In the genomic region with DNA sequence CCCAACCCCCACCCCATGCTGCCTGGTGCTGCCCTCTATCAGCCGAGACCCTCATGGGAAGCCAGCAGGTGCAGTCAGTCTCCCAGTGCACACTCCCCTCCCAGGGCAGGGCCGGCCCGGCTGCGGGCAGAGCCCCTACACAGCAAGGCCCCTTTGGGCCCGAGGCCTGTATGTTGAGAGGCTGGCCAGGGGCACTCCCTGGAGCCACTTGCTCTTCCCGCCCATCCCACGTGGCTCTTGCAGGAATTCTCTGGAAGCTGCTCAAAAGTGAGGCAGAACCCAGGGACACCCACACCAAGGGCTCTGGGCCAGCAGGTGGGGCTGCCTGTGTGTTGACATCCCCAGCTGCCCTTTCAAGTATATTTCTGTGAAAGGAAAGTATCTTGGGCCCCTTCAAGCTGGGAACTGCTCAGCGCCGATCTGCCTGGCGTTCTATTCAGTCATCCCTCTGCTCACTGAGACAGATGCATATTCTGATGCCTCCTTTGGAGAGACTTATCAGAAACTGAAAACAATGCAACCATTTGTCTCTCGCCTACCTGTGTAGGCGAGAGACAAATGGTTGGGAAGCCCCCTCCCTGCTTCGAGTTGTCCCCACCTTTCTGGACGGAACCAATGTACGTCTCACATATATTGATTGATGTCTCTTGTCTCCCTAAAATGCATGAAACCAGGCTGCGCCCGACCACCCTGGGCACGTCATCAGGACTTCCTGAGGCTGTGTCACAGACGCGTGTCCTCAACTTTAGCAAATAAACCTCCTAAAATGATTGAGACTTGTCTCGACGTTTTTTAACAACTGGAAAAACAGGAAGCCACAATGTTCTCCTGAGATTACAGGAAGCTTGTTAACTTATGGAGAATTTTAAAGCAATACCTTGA, we compare ENCODE assay signal across 11 cellular contexts. TPM values are rescaled to one million over a fixed set of nuclear protein-coding genes. Genes with fewer than 3 reads are reported as not detected.
DNase-seq lines count a peak whose midpoint lies in the region; ATAC-seq and TF ChIP-seq lines count a peak whose summit lies in the region.
"Had no signal": no experiment of that assay in that cellular context is flagged by ENCODE, and none has a peak within 500 bp of the region (broad histone marks: within the 10 kb centered on the region; RNA-seq: fewer than 3 reads in every experiment).

No MANE protein-coding gene starts in this region.

- H3K36me3 Mint-ChIP-seq in glutamatergic neuron (ENCODE audit: unreplicated experiment): no peaks in the 10 kb centered on the region

- H3K27ac Mint-ChIP-seq in glutamatergic neuron (ENCODE audit: unreplicated experiment): peak overlapping the region; percentile 34

- ATAC-seq in GM19324 (IDR thresholded peaks at IDR 0.05; ENCODE audit: low FRiP score, unreplicated experiment): no peak

- no peak for TF ChIP-seq EP300 in Ishikawa (IDR thresholded peaks at IDR 0.05; ENCODE audit: borderline replicate concordance)

- TF ChIP-seq RAD21 in Ishikawa (IDR thresholded peaks at IDR 0.05; ENCODE audit: low read depth): no peak

- peaks cover 8% of the 10 kb centered on the region for H3K4me1 Mint-ChIP-seq in glutamatergic neuron (ENCODE audit: low read depth, unreplicated experiment)

- peak; percentile 76 for DNase-seq in activated CD8-positive, alpha-beta memory T cell treated with anti-CD3 and anti-CD28 coated beads, Interleukin-2, amount 50 U/mL, for 1 hour (ENCODE audit: extremely low read depth)
- DNase-seq in glutamatergic neuron (no peak), cerebellum (ENCODE audit: low spot score) (no peak), SIG-M5 (lab: John Stamatoyannopoulos, UW) (no peak)
- DNase-seq in stimulated activated CD8-positive, alpha-beta memory T cell treated with anti-CD3 and anti-CD28 coated beads, Interleukin-7, amount 100 ng/mL, for 4 hours (ENCODE audit: low read depth in 2 of 2): peak; percentile 21 to 41
- DNase-seq: dorsolateral prefrontal cortex, ovary, uterus had no signal

- H3K27me3 Mint-ChIP-seq in glutamatergic neuron (ENCODE audit: unreplicated experiment): peaks cover 9% of the 10 kb centered on the region

- peak overlapping the region; percentile 36 for H3K4me3 Mint-ChIP-seq in glutamatergic neuron (ENCODE audit: unreplicated experiment)

- H3K9me3 Mint-ChIP-seq in glutamatergic neuron (ENCODE audit: unreplicated experiment): peaks cover 12% of the 10 kb centered on the region

- no peak for TF ChIP-seq CTCF in glutamatergic neuron (IDR thresholded peaks at IDR 0.05; ENCODE audit: partially characterized antibody, unreplicated experiment)

TF ChIP-seq in Ishikawa, 13 proteins besides CTCF, POLR2A, EP300 and RAD21:
- TF ChIP-seq TCF12 (IDR thresholded peaks at IDR 0.05; ENCODE audit: low read depth) (no peak), TAF1 (IDR thresholded peaks at IDR 0.05; ENCODE audit: low read depth) (no peak), EGR1 (IDR thresholded peaks at IDR 0.05) (no peak), CREB1 (IDR thresholded peaks at IDR 0.05; ENCODE audit: low read depth) (no peak), CEBPB (IDR thresholded peaks at IDR 0.05) (no peak), NFIC (IDR thresholded peaks at IDR 0.05) (no peak), TEAD4 (IDR thresholded peaks at IDR 0.05) (no peak)
- TF ChIP-seq, protein P1, sequence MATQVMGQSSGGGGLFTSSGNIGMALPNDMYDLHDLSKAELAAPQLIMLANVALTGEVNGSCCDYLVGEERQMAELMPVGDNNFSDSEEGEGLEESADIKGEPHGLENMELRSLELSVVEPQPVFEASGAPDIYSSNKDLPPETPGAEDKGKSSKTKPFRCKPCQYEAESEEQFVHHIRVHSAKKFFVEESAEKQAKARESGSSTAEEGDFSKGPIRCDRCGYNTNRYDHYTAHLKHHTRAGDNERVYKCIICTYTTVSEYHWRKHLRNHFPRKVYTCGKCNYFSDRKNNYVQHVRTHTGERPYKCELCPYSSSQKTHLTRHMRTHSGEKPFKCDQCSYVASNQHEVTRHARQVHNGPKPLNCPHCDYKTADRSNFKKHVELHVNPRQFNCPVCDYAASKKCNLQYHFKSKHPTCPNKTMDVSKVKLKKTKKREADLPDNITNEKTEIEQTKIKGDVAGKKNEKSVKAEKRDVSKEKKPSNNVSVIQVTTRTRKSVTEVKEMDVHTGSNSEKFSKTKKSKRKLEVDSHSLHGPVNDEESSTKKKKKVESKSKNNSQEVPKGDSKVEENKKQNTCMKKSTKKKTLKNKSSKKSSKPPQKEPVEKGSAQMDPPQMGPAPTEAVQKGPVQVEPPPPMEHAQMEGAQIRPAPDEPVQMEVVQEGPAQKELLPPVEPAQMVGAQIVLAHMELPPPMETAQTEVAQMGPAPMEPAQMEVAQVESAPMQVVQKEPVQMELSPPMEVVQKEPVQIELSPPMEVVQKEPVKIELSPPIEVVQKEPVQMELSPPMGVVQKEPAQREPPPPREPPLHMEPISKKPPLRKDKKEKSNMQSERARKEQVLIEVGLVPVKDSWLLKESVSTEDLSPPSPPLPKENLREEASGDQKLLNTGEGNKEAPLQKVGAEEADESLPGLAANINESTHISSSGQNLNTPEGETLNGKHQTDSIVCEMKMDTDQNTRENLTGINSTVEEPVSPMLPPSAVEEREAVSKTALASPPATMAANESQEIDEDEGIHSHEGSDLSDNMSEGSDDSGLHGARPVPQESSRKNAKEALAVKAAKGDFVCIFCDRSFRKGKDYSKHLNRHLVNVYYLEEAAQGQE (IDR thresholded peaks at IDR 0.05; ENCODE audit: low read depth): no peak
- TF ChIP-seq, protein P2, sequence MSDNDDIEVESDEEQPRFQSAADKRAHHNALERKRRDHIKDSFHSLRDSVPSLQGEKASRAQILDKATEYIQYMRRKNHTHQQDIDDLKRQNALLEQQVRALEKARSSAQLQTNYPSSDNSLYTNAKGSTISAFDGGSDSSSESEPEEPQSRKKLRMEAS (IDR thresholded peaks at IDR 0.05): peak; percentile 51; the same call in 1 of the 2 replicates
- TF ChIP-seq, protein P3, sequence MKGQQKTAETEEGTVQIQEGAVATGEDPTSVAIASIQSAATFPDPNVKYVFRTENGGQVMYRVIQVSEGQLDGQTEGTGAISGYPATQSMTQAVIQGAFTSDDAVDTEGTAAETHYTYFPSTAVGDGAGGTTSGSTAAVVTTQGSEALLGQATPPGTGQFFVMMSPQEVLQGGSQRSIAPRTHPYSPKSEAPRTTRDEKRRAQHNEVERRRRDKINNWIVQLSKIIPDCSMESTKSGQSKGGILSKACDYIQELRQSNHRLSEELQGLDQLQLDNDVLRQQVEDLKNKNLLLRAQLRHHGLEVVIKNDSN (IDR thresholded peaks at IDR 0.05): peak; percentile 54
TF ChIP-seq in Ishikawa: peak in this region for 2.

RNA-seq across cellular contexts. Expression of a gene that starts 6.0 kb away (rescaled TPM):
- total RNA-seq in glutamatergic neuron (ENCODE audit: unreplicated experiment) (not detected), cerebellum (1.7 TPM)
- total RNA-seq: SK-MEL-5 had no signal

RNA-seq across cellular contexts. Expression of a gene that starts 38.4 kb away (rescaled TPM):
- total RNA-seq in glutamatergic neuron (ENCODE audit: unreplicated experiment): 23.2 TPM
- 15.6 TPM for total RNA-seq in cerebellum

Comparison
In these comparisons a context has a peak if more than half of its experiments do, and no peak if none do; other contexts are left out.
1. DNase-seq: peak in activated CD8-positive, alpha-beta memory T cell treated with anti-CD3 and anti-CD28 coated beads, Interleukin-2, amount 50 U/mL, for 1 hour (single experiment) and stimulated activated CD8-positive, alpha-beta memory T cell treated with anti-CD3 and anti-CD28 coated beads, Interleukin-7, amount 100 ng/mL, for 4 hours (2 of 2); none in glutamatergic neuron (single experiment), cerebellum (single experiment) and SIG-M5 (single experiment).